ENCODE assay signal across 7 cellular contexts in the genomic region with DNA sequence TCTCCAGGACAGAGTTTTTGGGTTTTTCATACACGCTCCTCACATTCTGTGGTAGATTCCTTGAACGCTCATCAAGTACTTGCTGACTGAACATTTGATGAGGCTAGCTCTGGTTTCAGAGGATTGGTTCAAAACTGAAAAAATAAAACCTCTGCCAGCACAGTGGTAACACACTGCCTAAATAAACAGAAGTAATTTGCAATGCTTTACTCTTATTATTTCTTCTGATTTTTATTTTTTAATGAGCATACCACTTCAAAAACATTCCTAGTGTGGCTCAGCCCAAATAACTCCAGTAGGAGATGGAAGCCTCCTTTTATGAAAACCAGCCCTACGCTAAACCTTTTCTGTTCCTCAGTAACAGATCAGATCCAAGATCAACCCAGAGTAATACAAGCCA.
"Had no signal": no experiment of that assay in that cellular context is flagged by ENCODE, and none has a peak within 500 bp of the region (broad histone marks: within the 10 kb centered on the region; RNA-seq: fewer than 3 reads in every experiment).

No MANE protein-coding gene starts in this region.

- DNase-seq: H9, HCEC 1CT, IMR-90 had no signal

- FAIRE-seq: H1, H54, HTR-8/SVneo, K562 had no signal

- H3K4me3 Mint-ChIP-seq: H9 had no signal

- H3K4me3 ChIP-seq: K562 had no signal

- ATAC-seq: K562 had no signal

- H3K9me3 Mint-ChIP-seq: H9 had no signal

- H3K4me1 Mint-ChIP-seq: H9 had no signal
